ENCODE assay signal across 8 cellular contexts in the genomic region with DNA sequence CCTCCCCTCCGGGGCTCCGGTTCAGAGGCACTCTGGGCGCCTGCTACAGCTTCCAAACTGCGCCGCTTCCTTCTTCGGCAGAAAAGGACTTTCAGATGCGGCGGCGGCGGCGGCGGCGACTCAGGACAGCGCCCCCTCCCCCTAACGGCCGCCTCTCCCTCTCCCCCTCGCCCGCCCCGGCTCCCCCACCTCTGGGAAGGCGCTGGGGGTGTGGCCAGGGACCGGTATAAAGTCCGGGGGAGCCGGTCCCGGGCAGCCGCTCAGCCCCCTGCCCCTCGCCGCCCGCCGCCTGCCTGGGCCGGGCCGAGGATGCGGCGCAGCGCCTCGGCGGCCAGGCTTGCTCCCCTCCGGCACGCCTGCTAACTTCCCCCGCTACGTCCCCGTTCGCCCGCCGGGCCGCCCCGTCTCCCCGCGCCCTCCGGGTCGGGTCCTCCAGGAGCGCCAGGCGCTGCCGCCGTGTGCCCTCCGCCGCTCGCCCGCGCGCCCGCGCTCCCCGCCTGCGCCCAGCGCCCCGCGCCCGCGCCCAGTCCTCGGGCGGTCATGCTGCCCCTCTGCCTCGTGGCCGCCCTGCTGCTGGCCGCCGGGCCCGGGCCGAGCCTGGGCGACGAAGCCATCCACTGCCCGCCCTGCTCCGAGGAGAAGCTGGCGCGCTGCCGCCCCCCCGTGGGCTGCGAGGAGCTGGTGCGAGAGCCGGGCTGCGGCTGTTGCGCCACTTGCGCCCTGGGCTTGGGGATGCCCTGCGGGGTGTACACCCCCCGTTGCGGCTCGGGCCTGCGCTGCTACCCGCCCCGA. TPM values are rescaled to one million over a fixed set of nuclear protein-coding genes. Genes with fewer than 3 reads are reported as not detected.
DNase-seq lines count a peak whose midpoint lies in the region; FAIRE-seq and TF ChIP-seq lines count a peak whose summit lies in the region.

A gene (plus strand): TSS at position 255 of the 792 bp plus-strand sequence. CDS start 286 bp downstream, at position 541.

- no peaks in the 10 kb centered on the region for H3K36me3 Mint-ChIP-seq in activated naive CD4-positive, alpha-beta T cell treated with anti-CD3 and anti-CD28 coated beads, Interleukin-2, amount 50 U/mL, for 24 hours

- 0 to 1% methylated on average over 42 to 57 of the region's 98 CpGs for WGBS in testis, 2 donors

- DNase-seq in DMS53 treated with DMSO at 0.1 percent for 48 hours (lab: John Stamatoyannopoulos, UW; ENCODE audit: unreplicated experiment) (peak; percentile 31), KG1 (lab: John Stamatoyannopoulos, UW) (peak; percentile 53), SKM-1 treated with dmso at 0.1 percent for 144 hours (lab: John Stamatoyannopoulos, UW; ENCODE audit: unreplicated experiment) (peak; percentile 71), glomerular endothelial cell (ENCODE audit: extremely low read depth, low read depth, low spot score) (no peak), occipital lobe (lab: John Stamatoyannopoulos, UW) (peak; percentile 57), testis (peak; percentile 79), RCC 7860 (ENCODE audit: low spot score) (no peak)

- H3K36me3 ChIP-seq in testis (ENCODE audit: low read depth, missing control alignments): no peaks in the 10 kb centered on the region

- no peak for TF ChIP-seq POLR2A in testis (IDR thresholded peaks at IDR 0.05)

- no peaks in the 10 kb centered on the region for H3K9me3 Mint-ChIP-seq in activated naive CD4-positive, alpha-beta T cell treated with anti-CD3 and anti-CD28 coated beads, Interleukin-2, amount 50 U/mL, for 24 hours

- H3K27ac ChIP-seq in testis: peak within 1 kb of the TSS; percentile 76 to 97

- H3K4me1 Mint-ChIP-seq in activated naive CD4-positive, alpha-beta T cell treated with anti-CD3 and anti-CD28 coated beads, Interleukin-2, amount 50 U/mL, for 24 hours: peaks cover 34% of the 10 kb centered on the region

- H3K4me1 ChIP-seq in testis: peaks cover 51% of the 10 kb centered on the region

- no peaks in the 10 kb centered on the region for H3K27me3 Mint-ChIP-seq in activated naive CD4-positive, alpha-beta T cell treated with anti-CD3 and anti-CD28 coated beads, Interleukin-2, amount 50 U/mL, for 24 hours

- peak within 1 kb of the TSS; percentile 69 to 76 for H3K4me3 ChIP-seq in testis

- no peaks in the 10 kb centered on the region for H3K27me3 ChIP-seq in testis

- peak; percentile 2 to 25 (median 11) for TF ChIP-seq CTCF in testis (IDR thresholded peaks at IDR 0.05)

- H3K4me3 Mint-ChIP-seq in activated naive CD4-positive, alpha-beta T cell treated with anti-CD3 and anti-CD28 coated beads, Interleukin-2, amount 50 U/mL, for 24 hours: peak within 1 kb of the TSS; percentile 73

- no peaks in the 10 kb centered on the region for H3K9me3 ChIP-seq in testis

- no peak for FAIRE-seq in RCC 7860 (lab: Jason Lieb, UNC)

- peak within 1 kb of the TSS; percentile 59 for H3K27ac Mint-ChIP-seq in activated naive CD4-positive, alpha-beta T cell treated with anti-CD3 and anti-CD28 coated beads, Interleukin-2, amount 50 U/mL, for 24 hours

- intact Hi-C loops in testis (cut with DNase I; ENCODE audit: low total_unique reads): loop anchor here (5.0 kb wide), 2 partner anchors 34 to 114 kb away; no protein-coding TSS in a partner anchor

RNA-seq across cellular contexts. Expression of the gene that starts here (rescaled TPM):
- total RNA-seq in glomerular endothelial cell (207 and 577 TPM in 2 replicates), occipital lobe (15.4 TPM), testis (10 to 100 TPM; 67.9 to 76.7 TPM)
- polyA plus RNA-seq in testis (ENCODE audit: insufficient read depth, low read depth, low replicate concordance): 317 TPM

Comparison
In these comparisons a context has a peak if more than half of its experiments do, and no peak if none do; other contexts are left out.
1. DNase-seq: peak in DMS53 treated with DMSO at 0.1 percent for 48 hours (single experiment), KG1 (single experiment), SKM-1 treated with dmso at 0.1 percent for 144 hours (single experiment), occipital lobe (single experiment) and testis (single experiment); none in glomerular endothelial cell (single experiment) and RCC 7860 (single experiment).